Comparison of ENCODE assay signal across 8 cellular contexts in the genomic region with DNA sequence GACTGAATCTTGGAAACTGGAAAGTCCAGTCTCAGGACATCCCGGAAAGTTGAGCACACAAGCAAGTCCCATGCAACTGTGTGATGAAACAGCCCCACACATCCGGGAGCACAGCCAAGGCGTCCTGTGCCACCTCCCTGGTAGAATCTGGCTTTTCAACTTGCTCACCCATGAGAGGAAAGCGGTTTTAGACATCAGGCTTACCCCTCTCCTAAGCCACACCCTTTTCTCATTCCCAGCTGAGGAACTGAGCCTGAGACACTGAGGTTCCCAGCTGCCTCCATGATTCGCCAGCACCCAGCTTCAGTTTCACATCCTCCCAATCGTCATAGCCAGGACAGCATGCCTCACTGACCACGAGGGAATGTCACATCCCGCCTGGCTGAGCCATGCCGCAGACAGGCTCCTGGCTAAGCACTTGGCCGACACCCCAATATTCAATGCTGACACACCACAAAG.
DNase-seq lines count a peak whose midpoint lies in the region; ATAC-seq, FAIRE-seq and TF ChIP-seq lines count a peak whose summit lies in the region.

No MANE protein-coding gene starts in this region.

- no peak overlapping the region for H3K23ac ChIP-seq in H9 (ENCODE audit: insufficient read length, low read depth, low read length)

- peaks cover 0 to 12% of the 10 kb centered on the region in 2 experiments; a peak in 2 of 4 replicates for H3K4me1 Mint-ChIP-seq in H9

- H3K4me3 ChIP-seq in body of pancreas (no peak overlapping the region), keratinocyte (ENCODE audit: control insufficient read depth in 2 of 3, extremely low read depth in 1 of 3, insufficient read depth in 2 of 3, low read depth in 1 of 3, low read length in 3 of 3) (peak overlapping the region in 1 of 3 experiments; percentile 34), thyroid gland (replicated peaks in 1 of 3) (no peak overlapping the region)

- no peaks in the 10 kb centered on the region for H3K27me3 ChIP-seq in body of pancreas
- H3K27me3 ChIP-seq in keratinocyte (ENCODE audit: control insufficient read depth, extremely low read depth, insufficient read depth, low read length), result no peaks in the 10 kb centered on the region
- H3K27me3 ChIP-seq in thyroid gland, result no peaks in the 10 kb centered on the region
- no peaks in the 10 kb centered on the region for H3K27me3 ChIP-seq in H9 (ENCODE audit: insufficient read depth, low read length)

- H4K20me1 ChIP-seq in keratinocyte (ENCODE audit: control insufficient read depth, extremely low read depth, insufficient read depth, low read length), result no peaks in the 10 kb centered on the region
- H4K20me1 ChIP-seq in H9 (ENCODE audit: control insufficient read depth, insufficient read depth, insufficient read length), result no peaks in the 10 kb centered on the region

- H4K8ac ChIP-seq in H9 (replicated peaks; ENCODE audit: insufficient read length, low read depth, low read length), result no peak overlapping the region

- H3K79me2 ChIP-seq in keratinocyte (ENCODE audit: control insufficient read depth, insufficient read depth, low read length), result no peaks in the 10 kb centered on the region
- H3K79me2 ChIP-seq in H9 (ENCODE audit: insufficient read depth, low read length), result no peaks in the 10 kb centered on the region

- no peaks in the 10 kb centered on the region for H3K9me1 ChIP-seq in keratinocyte (ENCODE audit: control insufficient read depth, extremely low read depth, insufficient read depth, low read length)

- peak overlapping the region in 1 of 4 donors; percentile 51 for H3K27ac ChIP-seq in body of pancreas
- no peak overlapping the region for H3K27ac ChIP-seq in keratinocyte (ENCODE audit: control insufficient read depth, insufficient read depth, low read length)
- H3K27ac ChIP-seq in thyroid gland, result peak overlapping the region in 2 of 3 donors; percentile 66 to 70
- no peak overlapping the region for H3K27ac ChIP-seq in H9 (ENCODE audit: insufficient read length, low read depth, low read length)

- H3K18ac ChIP-seq in H9 (ENCODE audit: insufficient read length, low read depth, low read length), result no peak overlapping the region

- H3K9me3 ChIP-seq in body of pancreas (no peaks in the 10 kb centered on the region), keratinocyte (ENCODE audit: control insufficient read depth, low read depth, low read length) (no peaks in the 10 kb centered on the region), thyroid gland (no peaks in the 10 kb centered on the region), H9 (ENCODE audit: control insufficient read depth, low read depth, low read length) (no peaks in the 10 kb centered on the region)

- no peaks in the 10 kb centered on the region; the same call in none of the 2 replicates for H3K27me3 Mint-ChIP-seq in H9 (ENCODE audit: low read depth)

- no peaks in the 10 kb centered on the region for H3K36me3 ChIP-seq in body of pancreas (replicated peaks in 1 of 2; ENCODE audit: insufficient read depth in 1 of 2, low read depth in 2 of 2)
- no peaks in the 10 kb centered on the region for H3K36me3 ChIP-seq in keratinocyte (ENCODE audit: control insufficient read depth in 2 of 2, extremely low read depth in 1 of 2, insufficient read depth in 2 of 2, low read length in 2 of 2)
- H3K36me3 ChIP-seq in thyroid gland, result no peaks in the 10 kb centered on the region

- H3K23me2 ChIP-seq in H9 (ENCODE audit: insufficient read length, low read depth, low read length, poor library complexity, severe bottlenecking), result no peaks in the 10 kb centered on the region

- H2AK5ac ChIP-seq in H9 (ENCODE audit: insufficient read length, low read length), result no peak overlapping the region

- TF ChIP-seq CTCF in body of pancreas (IDR thresholded peaks at IDR 0.05) (no peak), keratinocyte (optimal IDR thresholded peaks at IDR 0.05 in 1 of 3, IDR thresholded peaks at IDR 0.05 in 1 of 3, conservative IDR thresholded peaks at IDR 0.05 in 1 of 3; ENCODE audit: extremely low read depth in 1 of 3, insufficient read depth in 2 of 3, low read length in 3 of 3) (no peak), thyroid gland (IDR thresholded peaks at IDR 0.05) (no peak), H9 (conservative IDR thresholded peaks at IDR 0.05) (no peak)

- H3T11ph ChIP-seq in H9 (ENCODE audit: low read length), result no peak overlapping the region

- TF ChIP-seq EP300 in Ishikawa (IDR thresholded peaks at IDR 0.05; ENCODE audit: borderline replicate concordance), result no peak; the same call in 1 of the 2 replicates

- H3K4me1 ChIP-seq in body of pancreas (peaks cover 4% of the 10 kb centered on the region), keratinocyte (ENCODE audit: control insufficient read depth, extremely low read depth, insufficient read depth, low read length) (peaks cover 8% of the 10 kb centered on the region), thyroid gland (peaks cover 6 to 15% of the 10 kb centered on the region in 2 donors), H9 (ENCODE audit: insufficient read depth, low read length) (no peaks in the 10 kb centered on the region)

- no peak overlapping the region for H2BK12ac ChIP-seq in H9 (ENCODE audit: insufficient read length, low read depth, low read length)

- H3K27ac Mint-ChIP-seq in H9, result no peak overlapping the region

- WGBS in body of pancreas, 2 donors, result 52 to 58% methylated on average over 8 to 10 of the region's 10 CpGs
- WGBS in thyroid gland, 2 donors, result 22 to 25% methylated on average over 9 to 10 of the region's 10 CpGs
- WGBS in H9 (ENCODE audit: extremely low coverage, insufficient read length, low lambda C conversion rate), result no CpG with 5 or more reads among the region's 10 CpGs

- intact Hi-C loops in body of pancreas (cut with DNase I), result loop anchor here (10.0 kb wide), 1 partner anchor 399 kb away; no protein-coding TSS in a partner anchor
- intact Hi-C loops in thyroid gland (cut with DNase I), result loop anchor here (10.0 kb wide), 1 partner anchor 399 kb away; no protein-coding TSS in a partner anchor

- H3K14ac ChIP-seq in H9 (ENCODE audit: insufficient read depth, low read length), result no peak overlapping the region

- no peak overlapping the region for H2BK20ac ChIP-seq in H9 (ENCODE audit: low read depth, low read length, poor library complexity, severe bottlenecking)

- no peaks in the 10 kb centered on the region for H3K79me1 ChIP-seq in H9 (ENCODE audit: insufficient read depth, low read depth, low read length, poor library complexity, severe bottlenecking)

- dilution Hi-C loops in keratinocyte (cut with MboI; ENCODE audit: extremely low pct_ligation_motif_present, low sequenced_read_pairs), result no loop called here

- no peak overlapping the region for H2BK15ac ChIP-seq in H9 (ENCODE audit: low read depth, low read length)

- TF ChIP-seq POLR2A in body of pancreas (IDR thresholded peaks at IDR 0.05) (peak in 1 of 3 donors; percentile 11), thyroid gland (IDR thresholded peaks at IDR 0.05) (no peak)

- no peak overlapping the region for H3K56ac ChIP-seq in H9 (ENCODE audit: insufficient read length, low read depth, low read length)

- H3K9me3 Mint-ChIP-seq in H9, result no peaks in the 10 kb centered on the region

- TF ChIP-seq RAD21 in Ishikawa (IDR thresholded peaks at IDR 0.05; ENCODE audit: low read depth), result no peak

- H2AFZ ChIP-seq in keratinocyte (ENCODE audit: control insufficient read depth, low read length) (peak overlapping the region; percentile 78), H9 (ENCODE audit: low read length) (no peak overlapping the region)

- H2BK120ac ChIP-seq in H9 (ENCODE audit: low read depth, low read length, poor library complexity, severe bottlenecking), result no peak overlapping the region

- H3K9ac ChIP-seq in keratinocyte (ENCODE audit: control insufficient read depth, extremely low read depth, insufficient read depth, low read length), result no peak overlapping the region
- H3K9ac ChIP-seq in H9 (ENCODE audit: extremely low read depth, insufficient read length, low read length), result no peak overlapping the region

- H3K4ac ChIP-seq in H9 (ENCODE audit: low read depth, low read length), result no peak overlapping the region

- H4K5ac ChIP-seq in H9 (ENCODE audit: insufficient read length, low read depth, low read length), result no peak overlapping the region

- H3K36me3 Mint-ChIP-seq in H9 (ENCODE audit: insufficient read depth in 1 of 3, low read depth in 3 of 3), result no peaks in the 10 kb centered on the region; a peak in 1 of 7 replicates

- H4K91ac ChIP-seq in H9 (ENCODE audit: insufficient read length, low read depth, low read length), result no peak overlapping the region

- peak overlapping the region; percentile 67 for H3K4me2 ChIP-seq in keratinocyte (ENCODE audit: control insufficient read depth, extremely low read depth, insufficient read depth, low read depth, low read length)
- H3K4me2 ChIP-seq in H9 (ENCODE audit: insufficient read depth, insufficient read length, low read length), result no peak overlapping the region

- peak; percentile 70 for FAIRE-seq in keratinocyte (lab: Jason Lieb, UNC)

- ATAC-seq in body of pancreas (peak; percentile 45), GM21381 (IDR thresholded peaks at IDR 0.05; ENCODE audit: unreplicated experiment) (no peak), HG03025 (IDR thresholded peaks at IDR 0.05; ENCODE audit: low FRiP score, unreplicated experiment) (no peak)

- DNase-seq in body of pancreas, result peak in 3 of 4 donors; percentile 28 to 79 (median 49)
- DNase-seq in keratinocyte (ENCODE audit: low read depth, low spot score), result peak; percentile 44
- peak; percentile 90 to 95 for DNase-seq in thyroid gland
- no peak for DNase-seq in NCI-H510A (lab: John Stamatoyannopoulos, UW)
- DNase-seq in H9, result no peak

- H3K4me3 Mint-ChIP-seq in H9, result no peak overlapping the region

- H2BK5ac ChIP-seq in H9 (ENCODE audit: insufficient read length, low read length), result no peak overlapping the region

Comparison
In these comparisons a context has a peak if more than half of its experiments do, and no peak if none do; other contexts are left out.
1. DNase-seq: peak in body of pancreas (3 of 4), keratinocyte (single experiment) and thyroid gland (2 of 2); none in NCI-H510A (single experiment) and H9 (single experiment).
2. H3K27ac ChIP-seq: peak in thyroid gland (2 of 3); none in keratinocyte (single experiment) and H9 (single experiment).